In the genomic region with DNA sequence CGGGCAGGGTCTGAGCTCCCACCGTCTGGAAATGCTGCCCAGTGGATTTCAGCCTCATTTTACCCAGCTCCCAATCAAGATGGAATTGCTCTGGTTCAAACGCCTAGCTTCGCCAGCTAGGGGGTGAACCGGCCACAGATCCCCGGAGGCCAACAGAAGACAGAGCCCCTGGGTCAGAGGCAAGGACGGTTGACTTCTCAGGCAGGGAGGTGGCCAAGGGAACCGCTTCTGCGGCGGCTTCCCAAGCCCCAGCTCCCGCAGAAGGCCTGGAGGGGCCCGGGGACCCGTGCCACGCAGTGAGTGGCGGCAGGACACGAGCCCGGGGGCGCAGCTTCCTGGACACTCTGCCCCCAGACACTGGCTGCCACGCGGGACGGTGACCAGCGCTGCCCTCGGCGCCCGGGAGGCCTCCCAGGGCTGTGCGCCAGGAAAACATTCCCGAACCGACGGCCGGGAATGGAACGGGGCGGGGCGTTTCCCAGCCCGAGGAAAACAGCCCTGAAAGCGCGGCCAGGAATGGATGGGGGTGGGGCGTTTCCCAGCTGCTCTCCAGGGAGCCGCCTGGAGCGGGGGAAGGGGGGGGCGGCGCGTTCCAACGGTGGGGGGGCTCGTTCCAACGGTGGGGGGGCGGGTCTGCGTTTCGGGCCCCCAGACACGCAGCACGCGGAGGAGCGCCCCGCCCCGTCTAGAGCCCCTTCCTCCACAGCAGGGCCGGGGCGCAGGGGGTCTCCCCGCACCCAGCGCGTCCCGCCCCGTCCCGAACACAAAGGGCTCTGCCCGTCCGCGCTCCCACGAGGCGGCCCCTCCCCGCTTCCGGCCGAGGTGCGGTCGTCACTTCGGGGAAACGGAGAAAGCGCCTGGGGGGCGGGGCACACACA, we compare ENCODE assay signal across 1 cellular context.
TF ChIP-seq lines count a peak whose summit lies in the region.

No MANE protein-coding gene starts in this region.

TF ChIP-seq in HepG2, 621 proteins besides CTCF, POLR2A, EP300 and RAD21 (continued from another document and continues in another):
- TF ChIP-seq ZNF512B (CRISPR knock-in tag; IDR thresholded peaks at IDR 0.05; ENCODE audit: borderline replicate concordance) (no peak), SIX1 (CRISPR knock-in tag; IDR thresholded peaks at IDR 0.05; ENCODE audit: borderline replicate concordance) (0 out of 2 replicates have a peak, but pooled peaks have one; percentile 7), ZNF317 (CRISPR knock-in tag; IDR thresholded peaks at IDR 0.05) (no peak), IKZF1 (IDR thresholded peaks at IDR 0.05) (no peak), MYPOP (CRISPR knock-in tag; IDR thresholded peaks at IDR 0.05) (peak; percentile 38; the same call in 1 of the 2 replicates), JUN (CRISPR knock-in tag; IDR thresholded peaks at IDR 0.05) (no peak), ELF1 (CRISPR knock-in tag; IDR thresholded peaks at IDR 0.05) (peak; percentile 55), ZNF546 (CRISPR knock-in tag; conservative IDR thresholded peaks at IDR 0.05) (no peak), GLI4 (CRISPR knock-in tag; IDR thresholded peaks at IDR 0.05; ENCODE audit: borderline replicate concordance) (no peak), TAF1 (CRISPR knock-in tag; IDR thresholded peaks at IDR 0.05) (peak; percentile 78), ZNF883 (CRISPR knock-in tag; IDR thresholded peaks at IDR 0.05; ENCODE audit: not compliant biosample characterization) (peak; percentile 36), ONECUT2 (CRISPR knock-in tag; IDR thresholded peaks at IDR 0.05) (no peak), PHF21A (CRISPR knock-in tag; IDR thresholded peaks at IDR 0.05) (peak; percentile 56), ZNF343 (CRISPR knock-in tag; IDR thresholded peaks at IDR 0.05) (0 out of 2 replicates have a peak, but pooled peaks have one; percentile 58), ZNF513 (CRISPR knock-in tag; conservative IDR thresholded peaks at IDR 0.05) (no peak), FOXP1 (IDR thresholded peaks at IDR 0.05) (no peak), FOXP1 (CRISPR knock-in tag; IDR thresholded peaks at IDR 0.05) (peak; percentile 56), RBM22 (optimal IDR thresholded peaks at IDR 0.05; ENCODE audit: low read length) (peak; percentile 92), RBM39 (IDR thresholded peaks at IDR 0.05; ENCODE audit: low read depth, low read length, poor library complexity, severe bottlenecking) (peak; percentile 49), ZFP90 (CRISPR knock-in tag; IDR thresholded peaks at IDR 0.05; ENCODE audit: borderline replicate concordance) (no peak), MXD4 (CRISPR knock-in tag; IDR thresholded peaks at IDR 0.05) (peak; percentile 80), LRRFIP1 (CRISPR knock-in tag; conservative IDR thresholded peaks at IDR 0.05) (no peak), TEAD2 (CRISPR knock-in tag; IDR thresholded peaks at IDR 0.05) (no peak), E2F1 (CRISPR knock-in tag; IDR thresholded peaks at IDR 0.05) (no peak), BRCA1 (CRISPR knock-in tag; IDR thresholded peaks at IDR 0.05) (no peak), FIP1L1 (IDR thresholded peaks at IDR 0.05; ENCODE audit: borderline replicate concordance, insufficient read depth, low read depth, low read length) (no peak; the same call in 1 of the 2 replicates), ZNF782 (CRISPR knock-in tag; IDR thresholded peaks at IDR 0.05; ENCODE audit: borderline replicate concordance) (peak; percentile 38; the same call in 1 of the 2 replicates), ZNF605 (CRISPR knock-in tag; IDR thresholded peaks at IDR 0.05) (no peak; the same call in 1 of the 2 replicates), RELA (CRISPR knock-in tag; IDR thresholded peaks at IDR 0.05) (no peak), ZNF12 (CRISPR knock-in tag; IDR thresholded peaks at IDR 0.05) (peak; percentile 51; the same call in 1 of the 2 replicates), EEA1 (CRISPR knock-in tag; IDR thresholded peaks at IDR 0.05; ENCODE audit: borderline replicate concordance) (no peak; the same call in 1 of the 2 replicates), ZNF264 (CRISPR knock-in tag; IDR thresholded peaks at IDR 0.05) (peak; percentile 60; the same call in 1 of the 2 replicates), ZNF274 (CRISPR knock-in tag; IDR thresholded peaks at IDR 0.05) (peak; percentile 72), ZFYVE20 (CRISPR knock-in tag; IDR thresholded peaks at IDR 0.05; ENCODE audit: borderline replicate concordance, low read depth) (no peak)
- TF ChIP-seq, protein P1, sequence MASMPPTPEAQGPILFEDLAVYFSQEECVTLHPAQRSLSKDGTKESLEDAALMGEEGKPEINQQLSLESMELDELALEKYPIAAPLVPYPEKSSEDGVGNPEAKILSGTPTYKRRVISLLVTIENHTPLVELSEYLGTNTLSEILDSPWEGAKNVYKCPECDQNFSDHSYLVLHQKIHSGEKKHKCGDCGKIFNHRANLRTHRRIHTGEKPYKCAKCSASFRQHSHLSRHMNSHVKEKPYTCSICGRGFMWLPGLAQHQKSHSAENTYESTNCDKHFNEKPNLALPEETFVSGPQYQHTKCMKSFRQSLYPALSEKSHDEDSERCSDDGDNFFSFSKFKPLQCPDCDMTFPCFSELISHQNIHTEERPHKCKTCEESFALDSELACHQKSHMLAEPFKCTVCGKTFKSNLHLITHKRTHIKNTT (CRISPR knock-in tag; IDR thresholded peaks at IDR 0.05): no peak
- TF ChIP-seq, protein P2, sequence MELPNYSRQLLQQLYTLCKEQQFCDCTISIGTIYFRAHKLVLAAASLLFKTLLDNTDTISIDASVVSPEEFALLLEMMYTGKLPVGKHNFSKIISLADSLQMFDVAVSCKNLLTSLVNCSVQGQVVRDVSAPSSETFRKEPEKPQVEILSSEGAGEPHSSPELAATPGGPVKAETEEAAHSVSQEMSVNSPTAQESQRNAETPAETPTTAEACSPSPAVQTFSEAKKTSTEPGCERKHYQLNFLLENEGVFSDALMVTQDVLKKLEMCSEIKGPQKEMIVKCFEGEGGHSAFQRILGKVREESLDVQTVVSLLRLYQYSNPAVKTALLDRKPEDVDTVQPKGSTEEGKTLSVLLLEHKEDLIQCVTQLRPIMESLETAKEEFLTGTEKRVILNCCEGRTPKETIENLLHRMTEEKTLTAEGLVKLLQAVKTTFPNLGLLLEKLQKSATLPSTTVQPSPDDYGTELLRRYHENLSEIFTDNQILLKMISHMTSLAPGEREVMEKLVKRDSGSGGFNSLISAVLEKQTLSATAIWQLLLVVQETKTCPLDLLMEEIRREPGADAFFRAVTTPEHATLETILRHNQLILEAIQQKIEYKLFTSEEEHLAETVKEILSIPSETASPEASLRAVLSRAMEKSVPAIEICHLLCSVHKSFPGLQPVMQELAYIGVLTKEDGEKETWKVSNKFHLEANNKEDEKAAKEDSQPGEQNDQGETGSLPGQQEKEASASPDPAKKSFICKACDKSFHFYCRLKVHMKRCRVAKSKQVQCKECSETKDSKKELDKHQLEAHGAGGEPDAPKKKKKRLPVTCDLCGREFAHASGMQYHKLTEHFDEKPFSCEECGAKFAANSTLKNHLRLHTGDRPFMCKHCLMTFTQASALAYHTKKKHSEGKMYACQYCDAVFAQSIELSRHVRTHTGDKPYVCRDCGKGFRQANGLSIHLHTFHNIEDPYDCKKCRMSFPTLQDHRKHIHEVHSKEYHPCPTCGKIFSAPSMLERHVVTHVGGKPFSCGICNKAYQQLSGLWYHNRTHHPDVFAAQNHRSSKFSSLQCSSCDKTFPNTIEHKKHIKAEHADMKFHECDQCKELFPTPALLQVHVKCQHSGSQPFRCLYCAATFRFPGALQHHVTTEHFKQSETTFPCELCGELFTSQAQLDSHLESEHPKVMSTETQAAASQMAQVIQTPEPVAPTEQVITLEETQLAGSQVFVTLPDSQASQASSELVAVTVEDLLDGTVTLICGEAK (IDR thresholded peaks at IDR 0.05): no peak
- TF ChIP-seq, protein P2 (CRISPR knock-in tag; IDR thresholded peaks at IDR 0.05): peak; percentile 78
- TF ChIP-seq, protein P3, sequence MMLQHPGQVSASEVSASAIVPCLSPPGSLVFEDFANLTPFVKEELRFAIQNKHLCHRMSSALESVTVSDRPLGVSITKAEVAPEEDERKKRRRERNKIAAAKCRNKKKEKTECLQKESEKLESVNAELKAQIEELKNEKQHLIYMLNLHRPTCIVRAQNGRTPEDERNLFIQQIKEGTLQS (CRISPR knock-in tag; IDR thresholded peaks at IDR 0.05): peak; percentile 27; the same call in 1 of the 2 replicates
